ENCODE assay signal across 14 cellular contexts in the genomic region with DNA sequence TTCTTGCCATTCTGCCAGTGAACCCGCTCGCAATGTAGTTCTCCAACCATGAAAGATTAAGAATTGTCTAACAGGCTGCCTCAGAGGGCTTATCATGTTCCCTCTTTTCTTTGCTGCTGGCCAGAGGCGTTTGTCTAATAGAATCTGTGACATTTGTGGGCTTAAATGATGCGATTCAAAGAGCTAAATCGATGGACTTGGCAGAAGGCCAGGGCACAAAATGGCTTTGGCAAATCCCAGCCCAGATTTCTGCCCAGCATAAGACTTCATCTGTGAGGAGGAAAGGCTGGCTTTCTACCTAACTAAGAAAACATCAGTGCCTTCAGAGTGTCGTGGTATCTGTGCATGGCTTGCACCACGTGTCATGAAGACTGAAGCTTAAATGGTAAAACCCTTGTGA.
"Had no signal": no experiment of that assay in that cellular context is flagged by ENCODE, and none has a peak within 500 bp of the region (broad histone marks: within the 10 kb centered on the region; RNA-seq: fewer than 3 reads in every experiment).

No MANE protein-coding gene starts in this region.

- DNase-seq: activated CD4-positive, alpha-beta T cell treated with anti-CD3 and anti-CD28 coated beads, Interleukin-2, amount 10 ng/mL, durations not matched to agents 7 days and 5 days; activated naive CD4-positive, alpha-beta T cell treated with Interleukin-2 at 50 U/mL for 16 hours; anterior cingulate cortex; dermis blood vessel endothelial cell; effector memory CD8-positive, alpha-beta T cell; foreskin melanocyte; kidney glomerular epithelial cell; stimulated activated CD4-positive, alpha-beta T cell treated with anti-CD3 and anti-CD28 coated beads, Interleukin-2, amount 100 ng/mL, for 48 hours; uterus had no signal

- ATAC-seq: activated T-helper 17 cell treated with anti-CD3 and anti-CD28 coated beads, Interleukin-2, amount 50 U/mL, for 72 hours; effector memory CD8-positive, alpha-beta T cell; natural killer cell treated with Interleukin-12 subunit alpha and Interleukin-12 subunit beta and Interleukin-15 and Interleukin-18, amount 100 ng/mL, for 72 hours; stimulated activated memory B cell treated with anti-CD40 and anti-IgM and Interleukin-4, amounts not matched to agents 10 μg/mL and 1 μg/mL and 100 μg/mL, for 72 hours had no signal

- H3K4me3 ChIP-seq: right atrium auricular region, thyroid gland, uterus had no signal

- H3K36me3 ChIP-seq: right atrium auricular region, thyroid gland, uterus had no signal

- H3K27ac ChIP-seq: right atrium auricular region, thyroid gland, uterus had no signal

- H3K9me3 ChIP-seq: right atrium auricular region, thyroid gland, uterus had no signal

- H3K4me1 ChIP-seq: right atrium auricular region, thyroid gland, uterus had no signal

- H3K27me3 ChIP-seq: right atrium auricular region, thyroid gland, uterus had no signal
